ENCODE assay signal across 8 cellular contexts in genomic region chr4:9152182-9153007, GRCh38. TPM values are rescaled to one million over a fixed set of nuclear protein-coding genes. Genes with fewer than 3 reads are reported as not detected.
DNase-seq lines count a peak whose midpoint lies in the region; ATAC-seq and TF ChIP-seq lines count a peak whose summit lies in the region.
"Not testable (repeated sequence)": the region's sequence is repeated elsewhere in the genome, so short reads cannot be mapped to it uniquely, and the experiment has no call there.

No MANE protein-coding gene starts in this region.

- peak overlapping the region; percentile 92 to 93 for H3K4me3 Mint-ChIP-seq in effector memory CD8-positive, alpha-beta T cell

- H3K27ac Mint-ChIP-seq in effector memory CD8-positive, alpha-beta T cell = peak overlapping the region; percentile 99

- DNase-seq in KBM-7 (peak; percentile 94), SHP77 (lab: John Stamatoyannopoulos, UW) (peak; percentile 66 to 72), left colon (peak; percentile 98 to 100), uterus (peak; percentile 99)
- DNase-seq in activated T-cell treated with anti-CD3 and anti-CD28 coated beads, Interleukin-2, amount 50 U/mL, for 48 hours = peak; percentile 96 to 98
- DNase-seq in effector memory CD8-positive, alpha-beta T cell = peak; percentile 88 to 96 (median 95)

- not testable (repeated sequence) for H3K36me3 ChIP-seq in uterus

- H3K4me1 ChIP-seq in uterus = not testable (repeated sequence)

- H3K27ac ChIP-seq in skin epidermis = peak overlapping the region in 20 of 21 experiments; percentile 64 to 98 (median 88)
- peak overlapping the region; percentile 88 to 99 for H3K27ac ChIP-seq in uterus

- H3K27me3 Mint-ChIP-seq in effector memory CD8-positive, alpha-beta T cell = not testable (repeated sequence)

- ATAC-seq in GM18520 (IDR thresholded peaks at IDR 0.05; ENCODE audit: unreplicated experiment) (peak; percentile 40), left colon (peak; percentile 85)
- peak; percentile 75 for ATAC-seq in effector memory CD8-positive, alpha-beta T cell (replicated peaks)

- in situ Hi-C loops in KBM-7 (cut with MboI; ENCODE audit: low pct_unique_long_range_greater_than_20kb, low sequenced_read_pairs) = not testable (repeated sequence)

- H3K36me3 Mint-ChIP-seq in effector memory CD8-positive, alpha-beta T cell (ENCODE audit: insufficient read depth) = not testable (repeated sequence)

- peak; percentile 58 to 75 for TF ChIP-seq POLR2A in uterus (IDR thresholded peaks at IDR 0.05)

- TF ChIP-seq CTCF in uterus (IDR thresholded peaks at IDR 0.05) = not testable (repeated sequence)

- not testable (repeated sequence) for H3K9me3 ChIP-seq in uterus

- H3K4me1 Mint-ChIP-seq in effector memory CD8-positive, alpha-beta T cell (ENCODE audit: low read depth in 2 of 2) = not testable (repeated sequence)

- not testable (repeated sequence) for H3K9me3 Mint-ChIP-seq in effector memory CD8-positive, alpha-beta T cell

- H3K4me3 ChIP-seq in skin epidermis (peak overlapping the region; percentile 41 to 83 (median 76)), uterus (peak overlapping the region; percentile 65 to 93)

- H3K27me3 ChIP-seq in uterus = not testable (repeated sequence)

- intact Hi-C loops in left colon (cut with DNase I, micrococcal nuclease); uterus (cut with DNase I; ENCODE audit: low total_unique reads): not testable (repeated sequence)

RNA-seq across cellular contexts. Expression of gene FAM90A26, which starts 17.8 kb away (rescaled TPM):
- total RNA-seq in left colon (not detected), uterus (not detected)

RNA-seq across cellular contexts. Expression of gene USP17L10, which starts 58.1 kb away (rescaled TPM):
- not detected for total RNA-seq in left colon
- not detected for total RNA-seq in uterus

Comparison
In these comparisons a context has a peak if more than half of its experiments do, and no peak if none do; other contexts are left out.
1. Peak in every context shown above with its lines: DNase-seq, ATAC-seq, H3K4me3 ChIP-seq and H3K27ac ChIP-seq.